8 cellular contexts compared by ENCODE assay signal in genomic region chr5:178145965-178146820, GRCh38. TPM values are rescaled to one million over a fixed set of nuclear protein-coding genes. Genes with fewer than 3 reads are reported as not detected.
A peak's percentile ranks its signal among the peaks of the same experiment; 100 is the strongest.
DNase-seq lines count a peak whose midpoint lies in the region; FAIRE-seq and TF ChIP-seq lines count a peak whose summit lies in the region.

No MANE protein-coding gene starts in this region.

- no peaks in the 10 kb centered on the region for H3K27me3 ChIP-seq in HUES48 (ENCODE audit: control insufficient read depth, insufficient read depth, low read length)

- DNase-seq in A172 (ENCODE audit: low spot score) (peak; percentile 55), GM18507 (ENCODE audit: extremely low spot score, insufficient read length, low read depth) (peak; percentile 58), head of caudate nucleus (peak in 38 of 42 donors; percentile 14 to 77 (median 52)), NCI-H1048 (lab: John Stamatoyannopoulos, UW) (no peak)
- DNase-seq in activated effector memory CD4-positive, alpha-beta T cell treated with anti-CD3 and anti-CD28 coated beads, Interleukin-2, amount 50 U/mL, for 16 hours, result peak; percentile 90
- DNase-seq in stimulated activated CD4-positive, alpha-beta T cell treated with anti-CD3 and anti-CD28 coated beads, Interleukin-12 subunit alpha, Interleukin-12 subunit beta, amount 100 ng/mL, for 24 hours (ENCODE audit: low read depth in 2 of 2), result peak; percentile 31 to 59

- intact Hi-C loops in head of caudate nucleus (cut with DNase I), result no loop called here

- H3K4me3 ChIP-seq in HUES48 (ENCODE audit: low read depth, low read length), result no peak overlapping the region

- no peaks in the 10 kb centered on the region for H3K9me3 ChIP-seq in HUES48 (ENCODE audit: control insufficient read depth, insufficient read depth, low read length)

- peaks cover 92% of the 10 kb centered on the region for H3K36me3 ChIP-seq in HUES48 (ENCODE audit: control insufficient read depth, insufficient read depth, low read length)

- TF ChIP-seq POLR2A in Raji (IDR thresholded peaks at IDR 0.05; ENCODE audit: insufficient read depth, low read depth, low read length), result 0 out of 2 replicates have a peak, but pooled peaks have one; percentile 31

- H3K4me1 ChIP-seq in HUES48 (ENCODE audit: control insufficient read depth, insufficient read depth, low read length), result no peaks in the 10 kb centered on the region

- no peak overlapping the region for H3K9ac ChIP-seq in HUES48 (ENCODE audit: low read depth, low read length)

- FAIRE-seq in GM18507 (lab: Jason Lieb, UNC), result peak; percentile 91

- H3K27ac ChIP-seq in HUES48 (ENCODE audit: low read depth, low read length), result peak overlapping the region; percentile 46

RNA-seq across cellular contexts. Expression of gene NHP2, which starts 7.5 kb away (rescaled TPM):
- 470 and 586 TPM in 2 replicates for total RNA-seq in A172 (2014; rRNA removed; shearing (Covaris generic))

RNA-seq across cellular contexts. Expression of gene RMND5B, which starts 15.4 kb away (rescaled TPM):
- total RNA-seq in A172 (2014; rRNA removed; shearing (Covaris generic)), result 23.4 and 32.0 TPM in 2 replicates

RNA-seq across cellular contexts. Expression of gene N4BP3, which starts 32.9 kb away (rescaled TPM):
- 0.17 and 0.33 TPM in 2 replicates for total RNA-seq in A172 (2014; rRNA removed; shearing (Covaris generic))

RNA-seq across cellular contexts. Expression of gene GMCL2, which starts 41.0 kb away (rescaled TPM):
- not detected in 2 replicates for total RNA-seq in A172 (2014; rRNA removed; shearing (Covaris generic))

RNA-seq across cellular contexts. Expression of gene HNRNPAB, which starts 58.1 kb away (rescaled TPM):
- total RNA-seq in A172 (2014; rRNA removed; shearing (Covaris generic)), result 98.5 and 106 TPM in 2 replicates
